1 cellular context compared by ENCODE assay signal in the genomic region with DNA sequence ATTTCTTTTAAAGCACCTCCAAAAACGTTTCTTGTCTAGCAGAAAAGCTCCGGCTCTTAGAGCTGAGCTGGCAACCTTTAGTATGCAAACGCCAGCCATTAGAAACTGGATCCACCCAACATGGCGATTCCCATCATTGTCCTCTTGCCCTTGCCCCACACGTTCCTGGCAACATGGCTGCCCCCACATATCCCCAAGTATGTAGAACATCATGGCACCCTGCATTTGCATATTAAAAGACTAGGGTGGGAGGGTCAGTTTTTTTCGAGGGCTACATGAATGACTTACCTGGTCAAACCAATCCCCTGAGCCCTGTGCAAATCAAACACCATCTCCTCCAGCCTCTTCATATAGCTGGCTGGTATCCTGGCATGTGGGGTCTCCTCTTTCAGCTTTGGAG.
TF ChIP-seq lines count a peak whose summit lies in the region.

No MANE protein-coding gene starts in this region.

TF ChIP-seq in H1, 55 proteins besides CTCF, POLR2A, EP300 and RAD21:
- TF ChIP-seq SUZ12 (IDR thresholded peaks at IDR 0.05; ENCODE audit: low read length) (no peak), YY1 (IDR thresholded peaks at IDR 0.05; ENCODE audit: low read depth, low read length) (peak; percentile 75), SP2 (IDR thresholded peaks at IDR 0.05; ENCODE audit: low read length) (no peak), CREB1 (IDR thresholded peaks at IDR 0.05) (no peak), KDM1A (IDR thresholded peaks at IDR 0.05; ENCODE audit: borderline replicate concordance, low read length) (no peak), CHD2 (IDR thresholded peaks at IDR 0.05; ENCODE audit: low read length) (no peak)
